In the genomic region with DNA sequence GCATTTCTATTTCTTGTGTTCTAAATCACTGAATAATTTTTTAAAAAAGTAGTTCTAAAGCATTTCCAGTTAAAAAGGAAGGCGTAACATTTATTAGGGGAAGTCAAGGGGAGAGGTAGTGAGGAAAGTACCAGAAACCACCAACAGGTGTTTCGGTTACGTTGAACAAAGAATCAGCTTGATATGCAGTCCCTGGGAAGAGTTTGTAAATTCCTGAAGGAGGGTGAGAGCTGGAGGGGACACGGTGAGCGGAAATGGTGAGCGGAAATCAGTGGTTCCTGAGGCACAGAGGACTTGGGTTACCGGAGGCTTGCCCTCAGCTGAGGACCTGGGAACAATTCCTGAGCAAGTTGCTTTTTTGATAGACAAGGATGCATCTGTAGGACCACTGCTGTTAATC, we compare ENCODE assay signal across 13 cellular contexts. TPM values are rescaled to one million over a fixed set of nuclear protein-coding genes. Genes with fewer than 3 reads are reported as not detected.
DNase-seq lines count a peak whose midpoint lies in the region; ATAC-seq and TF ChIP-seq lines count a peak whose summit lies in the region.
"Had no signal": no experiment of that assay in that cellular context is flagged by ENCODE, and none has a peak within 500 bp of the region (broad histone marks: within the 10 kb centered on the region; RNA-seq: fewer than 3 reads in every experiment).

No MANE protein-coding gene starts in this region.

- TF ChIP-seq CTCF in natural killer cell (IDR thresholded peaks at IDR 0.05) (no peak), left lung (IDR thresholded peaks at IDR 0.05) (peak in 1 of 2 donors; percentile 43), ovary (IDR thresholded peaks at IDR 0.05) (no peak)

- no peaks in the 10 kb centered on the region for H3K27me3 Mint-ChIP-seq in natural killer cell treated with Interleukin-12 subunit alpha and Interleukin-12 subunit beta and Interleukin-15 and Interleukin-18, amount 100 ng/mL, for 72 hours
- H3K27me3 Mint-ChIP-seq in natural killer cell (ENCODE audit: low read depth in 2 of 2) = no peaks in the 10 kb centered on the region
- no peaks in the 10 kb centered on the region for H3K27me3 Mint-ChIP-seq in activated CD8-positive, alpha-beta T cell treated with anti-CD3 and anti-CD28 coated beads, Interleukin-2, amount 10 ng/mL, durations not matched to agents 7 days and 5 days (ENCODE audit: low read depth)

- no peaks in the 10 kb centered on the region for H3K9me3 ChIP-seq in left lung
- H3K9me3 ChIP-seq in ovary = no peaks in the 10 kb centered on the region
- H3K9me3 ChIP-seq: testis had no signal

- ATAC-seq in natural killer cell treated with Interleukin-12 subunit alpha and Interleukin-12 subunit beta and Interleukin-15 and Interleukin-18, amount 100 ng/mL, for 72 hours = no peak
- ATAC-seq in natural killer cell = no peak
- no peak for ATAC-seq in activated CD8-positive, alpha-beta T cell treated with anti-CD3 and anti-CD28 coated beads, Interleukin-2, amount 10 ng/mL, durations not matched to agents 7 days and 5 days
- peak; percentile 67 for ATAC-seq in left lung
- ATAC-seq in HG03139 (IDR thresholded peaks at IDR 0.05; ENCODE audit: unreplicated experiment) = no peak

- no peak overlapping the region for H3K27ac Mint-ChIP-seq in natural killer cell treated with Interleukin-12 subunit alpha and Interleukin-12 subunit beta and Interleukin-15 and Interleukin-18, amount 100 ng/mL, for 72 hours
- peak overlapping the region in 1 of 2 donors; percentile 57 for H3K27ac Mint-ChIP-seq in natural killer cell
- H3K27ac Mint-ChIP-seq in activated CD8-positive, alpha-beta T cell treated with anti-CD3 and anti-CD28 coated beads, Interleukin-2, amount 10 ng/mL, durations not matched to agents 7 days and 5 days = peak overlapping the region; percentile 78

- H3K4me1 ChIP-seq in left lung = peaks cover 12 to 100% of the 10 kb centered on the region in 2 donors
- peaks cover 4% of the 10 kb centered on the region for H3K4me1 ChIP-seq in ovary (ENCODE audit: insufficient read depth)

- H3K27me3 ChIP-seq in left lung = no peaks in the 10 kb centered on the region
- no peaks in the 10 kb centered on the region for H3K27me3 ChIP-seq in ovary
- H3K27me3 ChIP-seq: testis had no signal

- peak overlapping the region; percentile 65 to 67 for H3K27ac ChIP-seq in left lung
- no peak overlapping the region for H3K27ac ChIP-seq in ovary
- H3K27ac ChIP-seq: C4-2B, testis had no signal

- POLR2A ChIA-PET in activated CD8-positive, alpha-beta T cell treated with anti-CD3 and anti-CD28 coated beads, Interleukin-2, amount 10 ng/mL, durations not matched to agents 7 days and 5 days (lab: Charles Lee) = interaction anchor here (1.4 kb wide), 1 partner anchor 17 kb away, joined by 4 read pairs; no protein-coding TSS in a partner anchor

- no peaks in the 10 kb centered on the region for H3K36me3 Mint-ChIP-seq in natural killer cell treated with Interleukin-12 subunit alpha and Interleukin-12 subunit beta and Interleukin-15 and Interleukin-18, amount 100 ng/mL, for 72 hours
- H3K36me3 Mint-ChIP-seq in natural killer cell = no peaks in the 10 kb centered on the region
- peaks cover 57% of the 10 kb centered on the region for H3K36me3 Mint-ChIP-seq in activated CD8-positive, alpha-beta T cell treated with anti-CD3 and anti-CD28 coated beads, Interleukin-2, amount 10 ng/mL, durations not matched to agents 7 days and 5 days (ENCODE audit: low read depth)

- CTCF ChIA-PET in activated CD8-positive, alpha-beta T cell treated with anti-CD3 and anti-CD28 coated beads, Interleukin-2, amount 10 ng/mL, durations not matched to agents 7 days and 5 days (lab: Charles Lee) = interaction anchor here (0.6 to 9.7 kb wide), 8 partner anchors 11 to 97 kb away, joined by 3 to 87 read pairs (median 4); a partner anchor contains a TSS

- H3K4me3 Mint-ChIP-seq in natural killer cell treated with Interleukin-12 subunit alpha and Interleukin-12 subunit beta and Interleukin-15 and Interleukin-18, amount 100 ng/mL, for 72 hours = peak overlapping the region; percentile 54
- no peak overlapping the region for H3K4me3 Mint-ChIP-seq in natural killer cell
- H3K4me3 Mint-ChIP-seq in activated CD8-positive, alpha-beta T cell treated with anti-CD3 and anti-CD28 coated beads, Interleukin-2, amount 10 ng/mL, durations not matched to agents 7 days and 5 days = peak overlapping the region; percentile 57

- 87 to 89% (median 88%) methylated on average over 7 of the region's 7 CpGs for WGBS in ovary, 3 donors

- peaks cover 71 to 78% of the 10 kb centered on the region in 2 donors for H3K4me1 Mint-ChIP-seq in natural killer cell treated with Interleukin-12 subunit alpha and Interleukin-12 subunit beta and Interleukin-15 and Interleukin-18, amount 100 ng/mL, for 72 hours (ENCODE audit: low read depth in 2 of 2)
- peaks cover 84 to 86% of the 10 kb centered on the region in 2 donors for H3K4me1 Mint-ChIP-seq in natural killer cell
- peaks cover 93% of the 10 kb centered on the region for H3K4me1 Mint-ChIP-seq in activated CD8-positive, alpha-beta T cell treated with anti-CD3 and anti-CD28 coated beads, Interleukin-2, amount 10 ng/mL, durations not matched to agents 7 days and 5 days (ENCODE audit: low read depth)

- intact Hi-C loops in natural killer cell (cut with micrococcal nuclease) (loop anchor here (5.0 kb wide), 1 partner anchor 68 kb away; no protein-coding TSS in a partner anchor), left lung (cut with DNase I) (no loop called here), ovary (cut with DNase I) (no loop called here)

- H3K4me3 ChIP-seq in left lung (no peak overlapping the region), ovary (no peak overlapping the region)
- H3K4me3 ChIP-seq: testis had no signal

- no peaks in the 10 kb centered on the region for H3K9me3 Mint-ChIP-seq in natural killer cell treated with Interleukin-12 subunit alpha and Interleukin-12 subunit beta and Interleukin-15 and Interleukin-18, amount 100 ng/mL, for 72 hours
- no peaks in the 10 kb centered on the region for H3K9me3 Mint-ChIP-seq in natural killer cell
- no peaks in the 10 kb centered on the region for H3K9me3 Mint-ChIP-seq in activated CD8-positive, alpha-beta T cell treated with anti-CD3 and anti-CD28 coated beads, Interleukin-2, amount 10 ng/mL, durations not matched to agents 7 days and 5 days (ENCODE audit: insufficient read depth)

- TF ChIP-seq EP300 in ovary (IDR thresholded peaks at IDR 0.05) = no peak

- DNase-seq in natural killer cell treated with Interleukin-12 subunit alpha and Interleukin-12 subunit beta and Interleukin-15 and Interleukin-18, amount 100 ng/mL, for 72 hours (ENCODE audit: low spot score) = no peak
- no peak for DNase-seq in natural killer cell
- no peak for DNase-seq in activated CD8-positive, alpha-beta T cell treated with anti-CD3 and anti-CD28 coated beads, Interleukin-2, amount 10 ng/mL, durations not matched to agents 7 days and 5 days
- DNase-seq in left lung = no peak
- DNase-seq in D341Med (ENCODE audit: low spot score) = no peak
- no peak for DNase-seq in ovary
- no peak for DNase-seq in effector CD4-positive, alpha-beta T cell
- DNase-seq: activated CD4-positive, alpha-beta T cell treated with anti-CD3 and anti-CD28 coated beads, Interleukin-2, amount 50 U/mL, for 48 hours; NCI-H1105; stimulated activated CD4-positive, alpha-beta T cell treated with anti-CD3 and anti-CD28 coated beads, Interleukin-1b, Interleukin-23, amount 100 ng/mL, for 48 hours; testis had no signal

- TF ChIP-seq POLR2A in ovary (IDR thresholded peaks at IDR 0.05) = no peak

- peaks cover 0 to 2% of the 10 kb centered on the region in 2 donors for H3K36me3 ChIP-seq in left lung
- no peaks in the 10 kb centered on the region for H3K36me3 ChIP-seq in ovary

RNA-seq across cellular contexts. Expression of a gene that starts 17.8 kb away (rescaled TPM):
- total RNA-seq in natural killer cell treated with Interleukin-12 subunit alpha and Interleukin-12 subunit beta and Interleukin-15 and Interleukin-18, amount 100 ng/mL, for 72 hours = 100 to 1,000 TPM; 121 to 134 TPM
- 10 to 100 TPM; 45.5 to 49.2 (median 48.9) TPM for total RNA-seq in natural killer cell
- 100 to 1,000 TPM; 108 to 118 TPM for total RNA-seq in activated CD8-positive, alpha-beta T cell treated with anti-CD3 and anti-CD28 coated beads, Interleukin-2, amount 10 ng/mL, durations not matched to agents 7 days and 5 days
- total RNA-seq in left lung = 10 to 100 TPM; 59.3 to 60.4 TPM
- 10 to 100 TPM; 21.6 to 44.8 (median 35.6) TPM for total RNA-seq in ovary
- polyA plus RNA-seq in ovary = 10 to 100 TPM; 24.3 to 32.8 TPM

RNA-seq across cellular contexts. Expression of a gene that starts 48.0 kb away (rescaled TPM):
- 10 to 100 TPM; 28.4 to 56.3 TPM for total RNA-seq in natural killer cell treated with Interleukin-12 subunit alpha and Interleukin-12 subunit beta and Interleukin-15 and Interleukin-18, amount 100 ng/mL, for 72 hours
- total RNA-seq in natural killer cell (1 to 10 TPM; 2.6 to 5.5 (median 5.3) TPM), left lung (10 to 100 TPM in 1 of 2 donors, 1 to 10 TPM in 1; 7.1 to 11.1 TPM), ovary (10 to 100 TPM in 1 of 7 donors, 1 to 10 TPM in 6; 5.5 to 12.6 (median 8.3) TPM)
- total RNA-seq in activated CD8-positive, alpha-beta T cell treated with anti-CD3 and anti-CD28 coated beads, Interleukin-2, amount 10 ng/mL, durations not matched to agents 7 days and 5 days = 10 to 100 TPM; 36.4 to 42.7 TPM
- 1 to 10 TPM; 4.5 to 7.6 TPM for polyA plus RNA-seq in ovary

Comparison
In these comparisons a context has a peak if more than half of its experiments do, and no peak if none do; other contexts are left out.
1. H3K27ac ChIP-seq: peak in left lung (2 of 2); none in ovary (0 of 2).